ENCODE assay signal across 10 cellular contexts in genomic region chr6:136403166-136403980, GRCh38.
A peak's percentile ranks its signal among the peaks of the same experiment; 100 is the strongest.
DNase-seq lines count a peak whose midpoint lies in the region; ATAC-seq, FAIRE-seq and TF ChIP-seq lines count a peak whose summit lies in the region.
"Had no signal": no experiment of that assay in that cellular context is flagged by ENCODE, and none has a peak within 500 bp of the region (broad histone marks: within the 10 kb centered on the region; RNA-seq: fewer than 3 reads in every experiment).

No MANE protein-coding gene starts in this region.

- H3K9me3 ChIP-seq in adipocyte (ENCODE audit: control insufficient read depth, low read length): no peaks in the 10 kb centered on the region

- H3K27me3 ChIP-seq in ACC112 (ENCODE audit: insufficient read depth, low read length) (no peaks in the 10 kb centered on the region), adipocyte (replicated peaks; ENCODE audit: control insufficient read depth, insufficient read depth, low read length) (no peaks in the 10 kb centered on the region)

- ATAC-seq in HG02642 (IDR thresholded peaks at IDR 0.05; ENCODE audit: poor library complexity, unreplicated experiment): no peak

- H2AFZ ChIP-seq in ACC112 (ENCODE audit: low read length, unreplicated experiment): peak overlapping the region; percentile 52

- peak overlapping the region; percentile 90 for H3K27ac ChIP-seq in ACC112 (ENCODE audit: low read depth, low read length)

- H3K27ac Mint-ChIP-seq in glutamatergic neuron (ENCODE audit: unreplicated experiment): no peak overlapping the region
- H3K27ac Mint-ChIP-seq: nephron progenitor cell had no signal

- DNase-seq in HTR-8/SVneo (ENCODE audit: insufficient read length, low spot score) (peak; percentile 72), adipocyte (ENCODE audit: low read depth) (peak; percentile 81), iPS-NIHi7 (ENCODE audit: extremely low spot score) (no peak), KG1 (lab: John Stamatoyannopoulos, UW) (no peak), glutamatergic neuron (no peak)
- DNase-seq: activated CD4-positive, alpha-beta T cell treated with anti-CD3 and anti-CD28 coated beads, Interleukin-2, amount 50 U/mL, for 4 hours; nephron progenitor cell had no signal

- no peak overlapping the region for H3K9ac ChIP-seq in adipocyte (ENCODE audit: low read length)

- H3K36me3 Mint-ChIP-seq in glutamatergic neuron (ENCODE audit: unreplicated experiment): peaks cover 5% of the 10 kb centered on the region

- H3K4me3 ChIP-seq in ACC112 (ENCODE audit: low read depth, low read length) (peak overlapping the region; percentile 17; the same call in 1 of the 2 replicates), adipocyte (ENCODE audit: low read length) (no peak overlapping the region)

- FAIRE-seq in HTR-8/SVneo (lab: Jason Lieb, UNC): peak; percentile 77
- peak; percentile 97 for FAIRE-seq in islet of Langerhans (lab: Jason Lieb, UNC)

- H3K36me3 ChIP-seq in ACC112 (ENCODE audit: insufficient read depth, low read length): no peaks in the 10 kb centered on the region
- no peaks in the 10 kb centered on the region for H3K36me3 ChIP-seq in adipocyte (ENCODE audit: control insufficient read depth, insufficient read depth, low read length, severe bottlenecking)

- no peak for TF ChIP-seq CTCF in glutamatergic neuron (IDR thresholded peaks at IDR 0.05; ENCODE audit: partially characterized antibody, unreplicated experiment)

- peaks cover 33% of the 10 kb centered on the region for H3K4me1 ChIP-seq in ACC112 (ENCODE audit: control insufficient read depth, insufficient read depth, low read length, unreplicated experiment)
- peaks cover 39% of the 10 kb centered on the region for H3K4me1 ChIP-seq in adipocyte (ENCODE audit: control insufficient read depth, insufficient read depth, low read length)

- H3K4me1 Mint-ChIP-seq in glutamatergic neuron (ENCODE audit: low read depth, unreplicated experiment): no peaks in the 10 kb centered on the region
- H3K4me1 Mint-ChIP-seq: nephron progenitor cell had no signal

- H3K27me3 Mint-ChIP-seq in glutamatergic neuron (ENCODE audit: unreplicated experiment): no peaks in the 10 kb centered on the region

- H3K4me3 Mint-ChIP-seq in glutamatergic neuron (ENCODE audit: unreplicated experiment): no peak overlapping the region
- H3K4me3 Mint-ChIP-seq: nephron progenitor cell had no signal

- peaks cover 2% of the 10 kb centered on the region for H3K9me3 Mint-ChIP-seq in glutamatergic neuron (ENCODE audit: unreplicated experiment)

- no peaks in the 10 kb centered on the region for H3K79me2 ChIP-seq in ACC112 (ENCODE audit: control insufficient read depth, insufficient read depth, low read length, unreplicated experiment)

Comparison
In these comparisons a context has a peak if more than half of its experiments do, and no peak if none do; other contexts are left out.
1. DNase-seq: peak in HTR-8/SVneo (single experiment) and adipocyte (single experiment); none in iPS-NIHi7 (single experiment), KG1 (single experiment) and glutamatergic neuron (single experiment).